17 cellular contexts compared by ENCODE assay signal in the genomic region with DNA sequence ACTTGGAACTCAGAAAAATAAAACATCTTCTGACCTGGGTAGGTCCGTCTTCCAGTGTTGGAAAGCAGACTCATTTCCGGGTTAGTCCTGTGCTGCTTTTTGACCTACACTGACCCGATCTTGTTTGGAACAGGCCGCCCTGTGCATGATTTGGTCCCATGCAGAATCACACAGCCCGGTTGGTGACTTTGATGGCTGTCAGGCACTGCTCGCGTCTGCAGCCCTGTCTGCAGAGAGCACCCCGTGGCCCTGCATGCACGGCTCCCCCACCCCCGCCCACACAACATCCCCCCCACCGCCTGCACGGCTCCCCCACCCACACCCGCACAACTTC. TPM values are rescaled to one million over a fixed set of nuclear protein-coding genes. Genes with fewer than 3 reads are reported as not detected.
DNase-seq lines count a peak whose midpoint lies in the region; ATAC-seq, FAIRE-seq and TF ChIP-seq lines count a peak whose summit lies in the region.
"Had no signal": no experiment of that assay in that cellular context is flagged by ENCODE, and none has a peak within 500 bp of the region (broad histone marks: within the 10 kb centered on the region; RNA-seq: fewer than 3 reads in every experiment).

No MANE protein-coding gene starts in this region.

- H3K79me1 ChIP-seq in H1 (ENCODE audit: low read depth, low read length): peaks cover 13% of the 10 kb centered on the region

- DNase-seq in Right ventricle myocardium superior (no peak), right atrium auricular region (ENCODE audit: low spot score) (no peak), H1 (ENCODE audit: low read depth in 1 of 2, low spot score in 2 of 2) (no peak), left ventricle myocardium superior (no peak), renal cortical epithelial cell (ENCODE audit: low read depth) (peak; percentile 13), suprapubic skin (ENCODE audit: low spot score in 2 of 2) (no peak), NCI-H2081 (lab: John Stamatoyannopoulos, UW) (no peak)
- no peak for DNase-seq in NK-92 treated with Interleukin-12 subunit alpha and Interleukin-12 subunit beta, amount 100 ng/mL, for 24 hours (lab: John Stamatoyannopoulos, UW)
- DNase-seq: 8988T; Calu3; CD8-positive, alpha-beta T cell; DMS79 treated with DMSO at 0.1 percent for 48 hours; GF-D8; GOT3; H9 had no signal

- H3K18ac ChIP-seq in H1 (ENCODE audit: extremely low read depth, low read length): no peak overlapping the region

- H3K79me2 ChIP-seq in H1 (ENCODE audit: control insufficient read depth in 1 of 2, insufficient read depth in 2 of 2, low read length in 2 of 2): peaks cover 0 to 35% of the 10 kb centered on the region in 2 experiments; a peak in 2 of 4 replicates

- no peak overlapping the region for H3K9ac ChIP-seq in H1 (replicated peaks in 1 of 4; ENCODE audit: extremely low read depth in 1 of 4, low read depth in 3 of 4, low read length in 3 of 4)
- H3K9ac ChIP-seq: BLaER1 treated with 17β-estradiol and CSF1 and Interleukin-3, amounts not matched to agents 10 nM and 100 nM had no signal

- no peak overlapping the region for H3K27ac ChIP-seq in right atrium auricular region
- H3K27ac ChIP-seq in H1 (ENCODE audit: low read depth, low read length): no peak overlapping the region
- no peak overlapping the region for H3K27ac ChIP-seq in suprapubic skin
- H3K27ac ChIP-seq: BLaER1 treated with 17β-estradiol and CSF1 and Interleukin-3, amounts not matched to agents 10 nM and 100 nM had no signal

- WGBS in H1 (ENCODE audit: extremely low coverage in 1 of 2, insufficient coverage in 1 of 2, insufficient read length in 1 of 2, insufficient replicate concordance in 2 of 2, low coverage in 1 of 2, low lambda C conversion rate in 2 of 2, missing lambda C conversion rate in 1 of 2), 2 experiments: 95% methylated on average over 7 of the region's 13 CpGs; no CpG with 5 or more reads in 1 of the 2 experiments
- 84% methylated on average over 9 of the region's 13 CpGs for WGBS in suprapubic skin

- TF ChIP-seq CTCF in right atrium auricular region (IDR thresholded peaks at IDR 0.05) (no peak), H1 (IDR thresholded peaks at IDR 0.05; ENCODE audit: control extremely low read depth in 1 of 3, insufficient read depth in 1 of 3, low read depth in 1 of 3, low read length in 3 of 3) (no peak), suprapubic skin (IDR thresholded peaks at IDR 0.05) (no peak)

- no peak overlapping the region for H2BK20ac ChIP-seq in H1 (ENCODE audit: low read length)

- no peak overlapping the region for H2BK120ac ChIP-seq in H1 (replicated peaks; ENCODE audit: low read depth, low read length)

- no peak overlapping the region for H3K14ac ChIP-seq in H1 (ENCODE audit: insufficient read length)

- no peak for TF ChIP-seq POLR2A in H1 (IDR thresholded peaks at IDR 0.05; ENCODE audit: control extremely low read depth in 1 of 2, low read depth in 2 of 2, low read length in 2 of 2)
- TF ChIP-seq POLR2A in suprapubic skin (IDR thresholded peaks at IDR 0.05): no peak

- intact Hi-C loops in Right ventricle myocardium superior (cut with DNase I): no loop called here
- intact Hi-C loops in left ventricle myocardium superior (cut with micrococcal nuclease): no loop called here

- H3K9me3 ChIP-seq in right atrium auricular region: no peaks in the 10 kb centered on the region
- H3K9me3 ChIP-seq in H1 (ENCODE audit: insufficient read depth in 2 of 2, low read depth in 1 of 2, low read length in 1 of 2): peaks cover 0 to 3% of the 10 kb centered on the region in 2 experiments; a peak in 1 of 4 replicates
- no peaks in the 10 kb centered on the region for H3K9me3 ChIP-seq in suprapubic skin

- H4K5ac ChIP-seq in H1 (ENCODE audit: insufficient read length, low read depth, low read length): no peak overlapping the region

- H3K4me1 ChIP-seq in right atrium auricular region (peaks cover 0 to 27% of the 10 kb centered on the region in 2 donors), H1 (replicated peaks in 1 of 4; ENCODE audit: control insufficient read depth in 3 of 4, insufficient read depth in 4 of 4, low read length in 3 of 4) (no peaks in the 10 kb centered on the region; a peak in 1 of 7 replicates), suprapubic skin (peaks cover 17% of the 10 kb centered on the region)

- H3K36me3 ChIP-seq in right atrium auricular region (no peaks in the 10 kb centered on the region), H1 (ENCODE audit: control insufficient read depth in 2 of 4, insufficient read depth in 4 of 4, low read length in 3 of 4) (no peaks in the 10 kb centered on the region), suprapubic skin (peaks cover 14% of the 10 kb centered on the region)

- no peak for TF ChIP-seq RAD21 in H1 (IDR thresholded peaks at IDR 0.05 in 1 of 2, conservative IDR thresholded peaks at IDR 0.05 in 1 of 2; ENCODE audit: low read depth in 2 of 2, low read length in 2 of 2)

- no peak overlapping the region for H3K56ac ChIP-seq in H1 (replicated peaks; ENCODE audit: insufficient read length, low read depth, low read length)

- POLR2A ChIA-PET in H1 (lab: Charles Lee; ENCODE audit: partially characterized antibody): no interaction called here

- H3K4me2 ChIP-seq in H1 (ENCODE audit: insufficient read depth in 1 of 2, low read depth in 2 of 2, low read length in 2 of 2): no peak overlapping the region
- H3K4me2 ChIP-seq: BLaER1 treated with 17β-estradiol and CSF1 and Interleukin-3, amounts not matched to agents 10 nM and 100 nM had no signal

- H4K20me1 ChIP-seq in H1 (replicated peaks in 1 of 2; ENCODE audit: control insufficient read depth in 1 of 2, insufficient read depth in 2 of 2, low read length in 2 of 2): peaks cover 5 to 26% of the 10 kb centered on the region in 2 experiments

- H2AFZ ChIP-seq in H1 (ENCODE audit: low read length): no peak overlapping the region

- H3K23ac ChIP-seq in H1 (ENCODE audit: insufficient read length): no peak overlapping the region

- ATAC-seq in Right ventricle myocardium superior (ENCODE audit: poor library complexity) (peak; percentile 40), left ventricle myocardium superior (peak; percentile 39)
- ATAC-seq: CD8-positive, alpha-beta T cell had no signal

- CTCF ChIA-PET in H1 (lab: Charles Lee; ENCODE audit: partially characterized antibody): interaction anchor here (0.7 to 2.8 kb wide), 9 partner anchors 12 to 147 kb away, joined by 3 to 8 read pairs (median 3); no protein-coding TSS in a partner anchor

- TF ChIP-seq EP300 in H1 (IDR thresholded peaks at IDR 0.05; ENCODE audit: borderline replicate concordance in 1 of 2, low read depth in 2 of 2, low read length in 2 of 2) (no peak), suprapubic skin (IDR thresholded peaks at IDR 0.05) (no peak)

- no peak overlapping the region for H2BK15ac ChIP-seq in H1 (ENCODE audit: low read length)

- H4K8ac ChIP-seq in H1 (ENCODE audit: extremely low read depth, insufficient read depth, low read length): no peak overlapping the region

- H3K4ac ChIP-seq in H1 (replicated peaks; ENCODE audit: insufficient read length, low read depth, low read length): peak overlapping the region; percentile 69

- no peak overlapping the region for H3K4me3 ChIP-seq in right atrium auricular region
- H3K4me3 ChIP-seq in H1 (ENCODE audit: extremely low read depth in 1 of 4, insufficient read depth in 2 of 4, low read depth in 3 of 4, low read length in 4 of 4): no peak overlapping the region
- H3K4me3 ChIP-seq in suprapubic skin: no peak overlapping the region
- H3K4me3 ChIP-seq: BLaER1 treated with 17β-estradiol and CSF1 and Interleukin-3, amounts not matched to agents 10 nM and 100 nM had no signal

- no peak overlapping the region for H2AK5ac ChIP-seq in H1 (ENCODE audit: low read depth, low read length)

- H4K91ac ChIP-seq in H1 (replicated peaks; ENCODE audit: insufficient read length, low read length): no peak overlapping the region

- H3K23me2 ChIP-seq in H1 (ENCODE audit: low read depth, low read length): no peaks in the 10 kb centered on the region

- H2BK5ac ChIP-seq in H1 (ENCODE audit: low read depth, low read length): no peak overlapping the region

- H2BK12ac ChIP-seq in H1 (ENCODE audit: low read depth, low read length): no peak overlapping the region

- H3K27me3 ChIP-seq in right atrium auricular region: no peaks in the 10 kb centered on the region
- H3K27me3 ChIP-seq in H1 (replicated peaks in 1 of 4; ENCODE audit: control insufficient read depth in 3 of 4, extremely low read depth in 1 of 4, insufficient read depth in 3 of 4, low read length in 3 of 4): no peaks in the 10 kb centered on the region
- H3K27me3 ChIP-seq in suprapubic skin: no peaks in the 10 kb centered on the region
- H3K27me3 ChIP-seq: BLaER1 treated with 17β-estradiol and CSF1 and Interleukin-3, amounts not matched to agents 10 nM and 100 nM had no signal

- no peak for FAIRE-seq in H1 (lab: Jason Lieb, UNC)

RNA-seq across cellular contexts. Expression of gene PACS2, which starts 31.6 kb away (rescaled TPM):
- total RNA-seq in Right ventricle myocardium superior: 66.8 TPM
- 10 to 100 TPM; 55.0 to 59.7 TPM for total RNA-seq in right atrium auricular region
- total RNA-seq in H1 (2021; fragmentation: NEBNext Ultra II Directional; extraction: Animal tissue kit (Norgen Biotek cat#: 25700)): 62.3 and 62.8 TPM in 2 replicates
- 38.0 and 65.4 TPM in 2 replicates for polyA plus RNA-seq in H1 (2011; rRNA removed)
- 57.3 TPM for polyA plus RNA-seq in H1 (2011; cell fraction: cytosol; rRNA removed)
- 306 TPM for polyA plus RNA-seq in H1 (2011; cell fraction: nucleus; rRNA removed)
- polyA plus RNA-seq in H1 (2012, experiment 1 of 2): 54.5 to 72.8 TPM (median 68.7 TPM) in 4 replicates
- polyA plus RNA-seq in H1 (2012, experiment 2 of 2): 42.3 TPM
- polyA plus RNA-seq in H1 (2013, experiment 1 of 2): 35.8 TPM
- 33.2 TPM for polyA plus RNA-seq in H1 (2013, experiment 2 of 2)
- 28.2 and 33.0 TPM in 2 replicates for polyA minus RNA-seq in H1 (2011; rRNA and poly(A)+ RNA removed)
- polyA minus RNA-seq in H1 (2011; cell fraction: cytosol; rRNA and poly(A)+ RNA removed): 49.0 TPM
- 88.7 TPM for polyA minus RNA-seq in H1 (2011; cell fraction: nucleus; rRNA and poly(A)+ RNA removed)
- 76.2 TPM for total RNA-seq in left ventricle myocardium superior
- total RNA-seq in renal cortical epithelial cell: 31.4 and 67.7 TPM in 2 replicates
- total RNA-seq in suprapubic skin: 100 to 1,000 TPM in 1 of 4 donors, 10 to 100 TPM in 3; 41.9 to 100 (median 66.6) TPM

RNA-seq across cellular contexts. Expression of gene BRF1, which starts 45.4 kb away (rescaled TPM):
- total RNA-seq in Right ventricle myocardium superior: 17.5 TPM
- 10 to 100 TPM; 16.2 to 17.2 TPM for total RNA-seq in right atrium auricular region
- 18.3 and 18.5 TPM in 2 replicates for total RNA-seq in H1 (2021; fragmentation: NEBNext Ultra II Directional; extraction: Animal tissue kit (Norgen Biotek cat#: 25700))
- 7.7 and 12.5 TPM in 2 replicates for polyA plus RNA-seq in H1 (2011; rRNA removed)
- polyA plus RNA-seq in H1 (2011; cell fraction: cytosol; rRNA removed): 11.1 TPM
- polyA plus RNA-seq in H1 (2011; cell fraction: nucleus; rRNA removed): 32.8 TPM
- 11.4 to 15.6 TPM (median 13.1 TPM) in 4 replicates for polyA plus RNA-seq in H1 (2012, experiment 1 of 2)
- polyA plus RNA-seq in H1 (2012, experiment 2 of 2): 7.8 TPM
- polyA plus RNA-seq in H1 (2013, experiment 1 of 2): 9.6 TPM
- 8.4 TPM for polyA plus RNA-seq in H1 (2013, experiment 2 of 2)
- polyA minus RNA-seq in H1 (2011; rRNA and poly(A)+ RNA removed): 10.3 and 11.4 TPM in 2 replicates
- 15.4 TPM for polyA minus RNA-seq in H1 (2011; cell fraction: cytosol; rRNA and poly(A)+ RNA removed)
- 35.1 TPM for polyA minus RNA-seq in H1 (2011; cell fraction: nucleus; rRNA and poly(A)+ RNA removed)
- 20.3 TPM for total RNA-seq in left ventricle myocardium superior
- total RNA-seq in renal cortical epithelial cell: 23.4 and 47.9 TPM in 2 replicates
- 100 to 1,000 TPM in 1 of 4 donors, 10 to 100 TPM in 3; 37.9 to 102 (median 52.5) TPM for total RNA-seq in suprapubic skin

RNA-seq across cellular contexts. Expression of gene TEX22, which starts 52.2 kb away (rescaled TPM):
- total RNA-seq in Right ventricle myocardium superior: 1.9 TPM
- under 1 TPM in 1 of 2 donors, not detected in 1; 0.16 TPM for total RNA-seq in right atrium auricular region
- 0.39 and 0.82 TPM in 2 replicates for total RNA-seq in H1 (2021; fragmentation: NEBNext Ultra II Directional; extraction: Animal tissue kit (Norgen Biotek cat#: 25700))
- polyA plus RNA-seq in H1 (2011; rRNA removed): 0.24 and 0.67 TPM in 2 replicates
- 0.70 TPM for polyA plus RNA-seq in H1 (2011; cell fraction: cytosol; rRNA removed)
- polyA plus RNA-seq in H1 (2011; cell fraction: nucleus; rRNA removed): 5.9 TPM
- 0.28 to 0.54 TPM (median 0.42 TPM) in 4 replicates for polyA plus RNA-seq in H1 (2012, experiment 1 of 2)
- polyA plus RNA-seq in H1 (2012, experiment 2 of 2): 0.05 TPM
- 0.14 TPM for polyA plus RNA-seq in H1 (2013, experiment 1 of 2)
- 0.07 TPM for polyA plus RNA-seq in H1 (2013, experiment 2 of 2)
- 0.10 and 0.16 TPM in 2 replicates for polyA minus RNA-seq in H1 (2011; rRNA and poly(A)+ RNA removed)
- polyA minus RNA-seq in H1 (2011; cell fraction: cytosol; rRNA and poly(A)+ RNA removed): not detected
- polyA minus RNA-seq in H1 (2011; cell fraction: nucleus; rRNA and poly(A)+ RNA removed): 1.5 TPM
- 1.6 TPM for total RNA-seq in left ventricle myocardium superior
- under 0.01 and 0.60 TPM in 2 replicates for total RNA-seq in renal cortical epithelial cell
- under 1 TPM in 1 of 4 donors, not detected in 3; 0.80 TPM for total RNA-seq in suprapubic skin
- total RNA-seq: HT-29 had no signal
